In the genomic region with DNA sequence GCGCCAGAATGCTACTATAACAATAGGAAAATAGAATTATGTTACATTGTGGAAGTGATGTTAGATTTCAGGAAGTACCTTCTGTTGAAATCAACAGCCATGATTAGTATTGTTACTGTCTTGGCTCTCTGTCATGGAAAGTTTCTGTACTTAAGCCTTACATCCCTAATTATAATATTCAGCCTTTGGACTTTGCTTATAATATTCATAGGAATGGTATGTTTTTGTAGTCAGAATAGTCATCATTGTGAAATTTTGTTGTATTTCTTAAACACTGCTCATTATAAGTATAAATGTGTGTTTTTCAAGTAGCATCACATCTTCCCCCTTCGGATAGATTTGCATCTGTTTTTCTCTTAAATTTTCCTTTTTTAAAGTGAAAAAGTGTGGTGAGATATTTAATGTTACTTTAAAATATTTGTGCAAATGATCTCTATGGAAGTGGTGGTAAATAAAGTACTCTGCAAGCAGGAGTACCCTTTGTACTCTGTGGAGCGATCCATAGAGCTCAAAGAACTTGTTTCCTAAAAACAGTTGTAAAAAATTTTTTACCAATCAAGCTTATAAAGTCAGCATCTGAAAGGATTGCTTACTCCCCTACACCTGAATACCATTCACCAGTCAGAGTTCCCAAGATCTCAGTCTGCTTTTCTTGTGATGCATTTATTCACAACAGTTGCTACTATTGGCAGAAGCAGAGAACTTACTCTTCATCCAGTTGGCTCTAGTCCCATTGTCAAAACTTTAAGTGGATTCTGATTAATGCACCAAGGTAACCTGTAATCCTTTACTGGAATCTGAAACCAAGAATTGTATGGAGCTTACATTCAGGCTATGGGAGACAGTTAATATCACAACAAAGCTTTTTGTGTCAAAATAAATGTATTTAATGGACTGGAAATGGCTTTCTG, we compare ENCODE assay signal across 11 cellular contexts.
DNase-seq lines count a peak whose midpoint lies in the region; TF ChIP-seq lines count a peak whose summit lies in the region.
"Had no signal": no experiment of that assay in that cellular context is flagged by ENCODE, and none has a peak within 500 bp of the region (broad histone marks: within the 10 kb centered on the region; RNA-seq: fewer than 3 reads in every experiment).

No MANE protein-coding gene starts in this region.

- H3K27ac Mint-ChIP-seq in HFFc6 = peak overlapping the region; percentile 70
- H3K27ac Mint-ChIP-seq: endodermal cell, H9 had no signal

- POLR2A ChIA-PET in GM10248 (lab: Yijun Ruan, JAX) = no interaction called here

- in situ Hi-C loops in astrocyte of the cerebellum (cut with HindIII; ENCODE audit: low sequenced_read_pairs) = no loop called here

- CTCF ChIA-PET in GM10248 (lab: Yijun Ruan, JAX) = no interaction called here

- H3K9me3 Mint-ChIP-seq in HFFc6 = no peaks in the 10 kb centered on the region
- H3K9me3 Mint-ChIP-seq: endodermal cell, H9 had no signal

- no peaks in the 10 kb centered on the region for H3K27me3 Mint-ChIP-seq in HFFc6 (ENCODE audit: insufficient read depth)

- peak overlapping the region; percentile 39 for H3K4me3 Mint-ChIP-seq in HFFc6
- H3K4me3 Mint-ChIP-seq: endodermal cell, H9 had no signal

- no peak overlapping the region for H3K4me3 ChIP-seq in astrocyte of the cerebellum (ENCODE audit: low read depth, low read length)

- DNase-seq in AG09319 (ENCODE audit: extremely low read depth, low read depth) (peak; percentile 44), HFFc6 (peak; percentile 80), astrocyte of the cerebellum (ENCODE audit: low read depth) (peak; percentile 28), iris pigment epithelial cell (ENCODE audit: low read depth) (peak; percentile 92), GM10248 (ENCODE audit: extremely low spot score) (no peak), NCI-H2029 (lab: John Stamatoyannopoulos, UW) (no peak), globus pallidus (ENCODE audit: low spot score) (no peak)
- no peak for DNase-seq in stimulated activated CD4-positive, alpha-beta T cell treated with anti-CD3 and anti-CD28 coated beads, Interleukin-1b, Interleukin-23, amount 100 ng/mL, for 48 hours
- DNase-seq: Caco-2, endodermal cell, H9 had no signal

- peaks cover 20% of the 10 kb centered on the region for H3K36me3 Mint-ChIP-seq in HFFc6 (ENCODE audit: low read depth)

- H3K4me1 Mint-ChIP-seq in HFFc6 (ENCODE audit: low read depth) = peaks cover 63% of the 10 kb centered on the region

- no peak for TF ChIP-seq CTCF in AG09319 (IDR thresholded peaks at IDR 0.05; ENCODE audit: low read depth, low read length)
- no peak for TF ChIP-seq CTCF in HFFc6 (IDR thresholded peaks at IDR 0.05)
- no peak for TF ChIP-seq CTCF in astrocyte of the cerebellum (IDR thresholded peaks at IDR 0.05; ENCODE audit: low read depth, low read length, missing control alignments)
- no peak for TF ChIP-seq CTCF in GM10248 (IDR thresholded peaks at IDR 0.05; ENCODE audit: control extremely low read depth, extremely low read depth, low read depth, missing control alignments)

Comparison
In these comparisons a context has a peak if more than half of its experiments do, and no peak if none do; other contexts are left out.
1. DNase-seq: peak in AG09319 (single experiment), HFFc6 (single experiment), astrocyte of the cerebellum (single experiment) and iris pigment epithelial cell (single experiment); none in GM10248 (single experiment), NCI-H2029 (single experiment), globus pallidus (single experiment) and stimulated activated CD4-positive, alpha-beta T cell treated with anti-CD3 and anti-CD28 coated beads, Interleukin-1b, Interleukin-23, amount 100 ng/mL, for 48 hours (single experiment).